ENCODE assay signal across 16 cellular contexts in genomic region chr17:78184311-78184710, GRCh38. TPM values are rescaled to one million over a fixed set of nuclear protein-coding genes. Genes with fewer than 3 reads are reported as not detected.
DNase-seq lines count a peak whose midpoint lies in the region; ATAC-seq and TF ChIP-seq lines count a peak whose summit lies in the region.
"Had no signal": no experiment of that assay in that cellular context is flagged by ENCODE, and none has a peak within 500 bp of the region (broad histone marks: within the 10 kb centered on the region; RNA-seq: fewer than 3 reads in every experiment).

No MANE protein-coding gene starts in this region.

- H3K9me3 Mint-ChIP-seq in brain: peaks cover 0 to 5% (median 2%) of the 10 kb centered on the region in 5 experiments
- H3K9me3 Mint-ChIP-seq in neural crest cell: peaks cover 3% of the 10 kb centered on the region

- peak overlapping the region; percentile 20 for H2AK9ac ChIP-seq in IMR-90 (replicated peaks; ENCODE audit: low read depth, low read length, poor library complexity)

- no peak overlapping the region for H2AK5ac ChIP-seq in IMR-90 (ENCODE audit: low read depth, low read length)

- peak overlapping the region in 1 of 2 experiments; percentile 27; a peak in 1 of 4 replicates for H4K8ac ChIP-seq in IMR-90 (ENCODE audit: low read depth in 2 of 2, low read length in 2 of 2)

- CTCF ChIA-PET in IMR-90 (lab: Yijun Ruan, JAX): no interaction called here

- H3K56ac ChIP-seq in IMR-90 (ENCODE audit: extremely low read depth, insufficient read depth, low read length): no peak overlapping the region

- TF ChIP-seq RAD21 in IMR-90 (IDR thresholded peaks at IDR 0.05; ENCODE audit: low read length): no peak

- TF ChIP-seq CTCF in IMR-90 (conservative IDR thresholded peaks at IDR 0.05; ENCODE audit: low read depth, low read length) (no peak), brain (conservative IDR thresholded peaks at IDR 0.05) (no peak), neural crest cell (conservative IDR thresholded peaks at IDR 0.05) (no peak)

- no peak overlapping the region for H3K4ac ChIP-seq in IMR-90 (ENCODE audit: low read depth, low read length)

- no peak overlapping the region for H2BK15ac ChIP-seq in IMR-90 (ENCODE audit: low read depth, low read length)

- H2BK120ac ChIP-seq in IMR-90 (ENCODE audit: low read depth, low read length): no peak overlapping the region

- peaks cover 24 to 69% of the 10 kb centered on the region in 2 experiments for H3K79me1 ChIP-seq in IMR-90 (ENCODE audit: low read depth in 1 of 2, low read length in 2 of 2)

- H3K27ac ChIP-seq in BLaER1 (no peak overlapping the region), IMR-90 (ENCODE audit: insufficient read depth, low read length) (no peak overlapping the region)
- H3K27ac ChIP-seq: vagina had no signal

- 53% methylated on average over 3 of the region's 9 CpGs; no CpG with 5 or more reads in 1 of the 2 experiments for WGBS in IMR-90 (ENCODE audit: extremely low coverage in 2 of 2, insufficient read length in 1 of 2), 2 experiments

- H3K27me3 Mint-ChIP-seq in brain (no peaks in the 10 kb centered on the region), neural crest cell (ENCODE audit: low read depth) (no peaks in the 10 kb centered on the region)

- peak overlapping the region in 1 of 5 experiments; percentile 49 for H3K27ac Mint-ChIP-seq in brain
- H3K27ac Mint-ChIP-seq in neural crest cell (ENCODE audit: unreplicated experiment): peak overlapping the region; percentile 38

- no peaks in the 10 kb centered on the region for H3K27me3 ChIP-seq in BLaER1
- H3K27me3 ChIP-seq in IMR-90 (ENCODE audit: control insufficient read depth, insufficient read depth, low read length): no peaks in the 10 kb centered on the region
- H3K27me3 ChIP-seq: vagina had no signal

- intact Hi-C loops in IMR-90 (cut with micrococcal nuclease): no loop called here

- in situ Hi-C loops in IMR-90 (cut with MboI; ENCODE audit: low sequenced_read_pairs): no loop called here

- no peak overlapping the region for H3K18ac ChIP-seq in IMR-90 (ENCODE audit: low read depth, low read length)

- no peak overlapping the region for H2BK20ac ChIP-seq in IMR-90 (ENCODE audit: low read depth, low read length)

- H4K20me1 ChIP-seq in BLaER1: no peaks in the 10 kb centered on the region
- 0 out of 2 replicates have a peak, but pooled peaks cover 6% of the 10 kb centered on the region for H4K20me1 ChIP-seq in IMR-90 (ENCODE audit: insufficient read depth, low read length)

- no peak for TF ChIP-seq POLR2A in IMR-90 (IDR thresholded peaks at IDR 0.05; ENCODE audit: low read depth, low read length)

- H3K4me3 ChIP-seq in BLaER1: no peak overlapping the region
- H3K4me3 ChIP-seq in IMR-90 (ENCODE audit: insufficient read depth, low read depth, low read length): no peak overlapping the region
- H3K4me3 ChIP-seq: vagina had no signal

- H3K23ac ChIP-seq in IMR-90 (ENCODE audit: low read depth, low read length): no peak overlapping the region

- no peak for ATAC-seq in IMR-90 (ENCODE audit: low read depth)
- ATAC-seq in HG03139 (IDR thresholded peaks at IDR 0.05; ENCODE audit: unreplicated experiment): no peak
- no peak for ATAC-seq in GM21825 (IDR thresholded peaks at IDR 0.05; ENCODE audit: unreplicated experiment)
- ATAC-seq: right cardiac atrium had no signal

- BruUV-seq in IMR-90 (replicated peaks; lab: Mats Ljungman, UMichigan): no TSS peak

- H3K9me3 ChIP-seq in BLaER1 (no peaks in the 10 kb centered on the region), IMR-90 (ENCODE audit: control insufficient read depth, insufficient read depth, low read length) (no peaks in the 10 kb centered on the region)
- H3K9me3 ChIP-seq: vagina had no signal

- H3K4me1 Mint-ChIP-seq in brain: peaks cover 43% of the 10 kb centered on the region
- H3K4me1 Mint-ChIP-seq in neural crest cell: peaks cover 43% of the 10 kb centered on the region

- no peak for DNase-seq in IMR-90
- no peak for DNase-seq in neural crest cell (ENCODE audit: low read depth, low spot score)
- no peak for DNase-seq in ecto neural progenitor cell (ENCODE audit: low spot score)
- no peak for DNase-seq in DMS79 (lab: John Stamatoyannopoulos, UW)
- DNase-seq: activated CD4-positive, CD25-positive, alpha-beta regulatory T cell treated with anti-CD3 and anti-CD28 coated beads, Interleukin-2, amount 50 U/mL, for 72 hours; activated T-cell treated with anti-CD3 and anti-CD28 coated beads, Interleukin-2, amount 50 U/mL, for 1 hour; NCI-H748 treated with DMSO at 0.1 percent for 48 hours; right cardiac atrium; stimulated activated CD4-positive, alpha-beta T cell treated with anti-CD3 and anti-CD28 coated beads, Interleukin-4, amount 100 ng/mL, for 24 hours had no signal

- POLR2A ChIA-PET in IMR-90 (lab: Charles Lee; ENCODE audit: unreplicated experiment): no interaction called here

- H3K36me3 ChIP-seq in BLaER1 (peaks cover 63% of the 10 kb centered on the region), IMR-90 (ENCODE audit: control insufficient read depth, insufficient read depth, low read length) (no peaks in the 10 kb centered on the region; the same call in 1 of the 2 replicates)
- H3K36me3 ChIP-seq: vagina had no signal

- H3K36me3 Mint-ChIP-seq in brain (peaks cover 7% of the 10 kb centered on the region), neural crest cell (ENCODE audit: low read depth) (peaks cover 13% of the 10 kb centered on the region)

- no peak overlapping the region; the same call in 1 of the 2 replicates for H4K5ac ChIP-seq in IMR-90 (ENCODE audit: low read depth, low read length)

- H3K4me1 ChIP-seq in BLaER1 (peaks cover 88% of the 10 kb centered on the region), IMR-90 (ENCODE audit: control insufficient read depth, insufficient read depth, low read length) (peaks cover 14% of the 10 kb centered on the region)

- peak overlapping the region; percentile 86 for H3K4me2 ChIP-seq in BLaER1
- H3K4me2 ChIP-seq in IMR-90 (ENCODE audit: low read depth, low read length): no peak overlapping the region

- peak overlapping the region in 3 of 5 experiments; percentile 53 to 58 (median 55) for H3K4me3 Mint-ChIP-seq in brain
- peak overlapping the region; percentile 81 for H3K4me3 Mint-ChIP-seq in neural crest cell

- no peak overlapping the region for H4K91ac ChIP-seq in IMR-90 (ENCODE audit: insufficient read depth, low read depth, low read length)

- peaks cover 17% of the 10 kb centered on the region; the same call in 1 of the 2 replicates for H3K9me1 ChIP-seq in IMR-90 (ENCODE audit: insufficient read depth, low read length)

- dilution Hi-C loops in IMR-90 (cut with HindIII; ENCODE audit: low sequenced_read_pairs, unreplicated experiment): no loop called here

- peak overlapping the region; percentile 46; the same call in 1 of the 2 replicates for H3K9ac ChIP-seq in BLaER1
- H3K9ac ChIP-seq in IMR-90 (ENCODE audit: low read depth, low read length): no peak overlapping the region

- 0 out of 2 replicates have a peak overlapping the region, but pooled peaks have one; percentile 23 for H3K14ac ChIP-seq in IMR-90 (replicated peaks; ENCODE audit: low read depth, low read length)

- H2AFZ ChIP-seq in IMR-90 (replicated peaks; ENCODE audit: low read length, poor library complexity): peak overlapping the region; percentile 78

- H2BK5ac ChIP-seq in IMR-90 (ENCODE audit: low read depth, low read length, poor library complexity, severe bottlenecking): no peak overlapping the region

TF ChIP-seq in IMR-90, 13 proteins besides CTCF, POLR2A, EP300 and RAD21 (continues in another document):
- TF ChIP-seq BHLHE40 (IDR thresholded peaks at IDR 0.05; ENCODE audit: low read depth, low read length): no peak
- TF ChIP-seq MAFK (IDR thresholded peaks at IDR 0.05; ENCODE audit: low read depth, low read length): no peak
- no peak for TF ChIP-seq CHD1 (IDR thresholded peaks at IDR 0.05; ENCODE audit: low read depth, low read length)
- TF ChIP-seq SMC3 (IDR thresholded peaks at IDR 0.05; ENCODE audit: low read depth, low read length): no peak

RNA-seq across cellular contexts. Expression of gene TK1, which starts 2.5 kb away (rescaled TPM):
- 109 and 219 TPM in 2 replicates for total RNA-seq in IMR-90 (2012; rRNA removed)
- polyA plus RNA-seq in IMR-90 (2012; rRNA removed): 150 and 181 TPM in 2 replicates
- 133 and 160 TPM in 2 replicates for polyA plus RNA-seq in IMR-90 (2012; cell fraction: cytosol; rRNA removed)
- 27.2 and 110 TPM in 2 replicates for polyA plus RNA-seq in IMR-90 (2012; cell fraction: nucleus; rRNA removed; ENCODE audit: low replicate concordance)
- polyA plus RNA-seq in brain (ENCODE audit: insufficient read depth, low read depth, low replicate concordance): 45.3 TPM
- total RNA-seq in neural crest cell: 48.7 and 53.9 TPM in 2 replicates

RNA-seq across cellular contexts. Expression of gene AFMID, which starts 2.9 kb away (rescaled TPM):
- 45.5 and 65.1 TPM in 2 replicates for total RNA-seq in IMR-90 (2012; rRNA removed)
- 29.9 and 41.0 TPM in 2 replicates for polyA plus RNA-seq in IMR-90 (2012; rRNA removed)
- 31.0 and 49.3 TPM in 2 replicates for polyA plus RNA-seq in IMR-90 (2012; cell fraction: cytosol; rRNA removed)
- 22.5 and 29.1 TPM in 2 replicates for polyA plus RNA-seq in IMR-90 (2012; cell fraction: nucleus; rRNA removed; ENCODE audit: low replicate concordance)
- 36.1 TPM for polyA plus RNA-seq in brain (ENCODE audit: insufficient read depth, low read depth, low replicate concordance)
- total RNA-seq in neural crest cell: 38.1 and 41.9 TPM in 2 replicates

RNA-seq across cellular contexts. Expression of gene SYNGR2, which starts 15.9 kb away (rescaled TPM):
- total RNA-seq in IMR-90 (2012; rRNA removed) (11.1 and 14.7 TPM in 2 replicates), neural crest cell (19.3 and 23.0 TPM in 2 replicates)
- polyA plus RNA-seq in IMR-90 (2012; rRNA removed) (63.1 and 77.3 TPM in 2 replicates), brain (ENCODE audit: insufficient read depth, low read depth, low replicate concordance) (88.2 TPM)
- 38.9 and 89.5 TPM in 2 replicates for polyA plus RNA-seq in IMR-90 (2012; cell fraction: cytosol; rRNA removed)
- polyA plus RNA-seq in IMR-90 (2012; cell fraction: nucleus; rRNA removed; ENCODE audit: low replicate concordance): 27.9 and 43.7 TPM in 2 replicates

RNA-seq across cellular contexts. Expression of gene BIRC5, which starts 29.7 kb away (rescaled TPM):
- total RNA-seq in IMR-90 (2012; rRNA removed): 52.7 and 53.6 TPM in 2 replicates
- polyA plus RNA-seq in IMR-90 (2012; rRNA removed): 16.6 and 19.5 TPM in 2 replicates
- polyA plus RNA-seq in IMR-90 (2012; cell fraction: cytosol; rRNA removed): 10.6 and 17.7 TPM in 2 replicates
- 5.5 and 7.2 TPM in 2 replicates for polyA plus RNA-seq in IMR-90 (2012; cell fraction: nucleus; rRNA removed; ENCODE audit: low replicate concordance)
- 66.4 TPM for polyA plus RNA-seq in brain (ENCODE audit: insufficient read depth, low read depth, low replicate concordance)
- 123 and 134 TPM in 2 replicates for total RNA-seq in neural crest cell

RNA-seq across cellular contexts. Expression of gene C17orf99, which starts 38.1 kb away (rescaled TPM):
- total RNA-seq in IMR-90 (2012; rRNA removed): not detected in 2 replicates
- not detected in 2 replicates for polyA plus RNA-seq in IMR-90 (2012; rRNA removed)
- polyA plus RNA-seq in IMR-90 (2012; cell fraction: cytosol; rRNA removed): not detected in 2 replicates
- polyA plus RNA-seq in IMR-90 (2012; cell fraction: nucleus; rRNA removed; ENCODE audit: low replicate concordance): not detected in 2 replicates
- polyA plus RNA-seq in brain (ENCODE audit: insufficient read depth, low read depth, low replicate concordance): not detected
- total RNA-seq in neural crest cell: not detected in 2 replicates
- total RNA-seq: dermis microvascular lymphatic vessel endothelial cell; right cardiac atrium; T-helper 2 cell treated with Interferon-gamma antibody and Interleukin-4, amounts not matched to agents 100 ng/mL and 5 ng/mL, for 36 hours; vagina had no signal
- polyA plus RNA-seq: right cardiac atrium had no signal
